In genomic region chr18:11996190-11996754, GRCh38 we compare ENCODE assay signal across 9 cellular contexts. TPM values are rescaled to one million over a fixed set of nuclear protein-coding genes. Genes with fewer than 3 reads are reported as not detected.
DNase-seq lines count a peak whose midpoint lies in the region; ATAC-seq and TF ChIP-seq lines count a peak whose summit lies in the region.
"Had no signal": no experiment of that assay in that cellular context is flagged by ENCODE, and none has a peak within 500 bp of the region (broad histone marks: within the 10 kb centered on the region; RNA-seq: fewer than 3 reads in every experiment).

No MANE protein-coding gene starts in this region.

- intact Hi-C loops in upper lobe of right lung (cut with DNase I): loop anchor here (10.0 kb wide), 1 partner anchor 61 kb away; no protein-coding TSS in a partner anchor

- DNase-seq in activated naive CD4-positive, alpha-beta T cell treated with anti-CD3 and anti-CD28 coated beads, Interleukin-2, amount 10 ng/mL, durations not matched to agents 7 days and 5 days: no peak
- DNase-seq in activated naive CD4-positive, alpha-beta T cell (lab: John Stamatoyannopoulos, UW): no peak
- no peak for DNase-seq in endodermal cell
- DNase-seq in neuronal stem cell (ENCODE audit: low spot score): no peak
- DNase-seq in upper lobe of right lung: no peak
- no peak for DNase-seq in HFFc6
- DNase-seq in pons (ENCODE audit: low spot score): no peak

- ATAC-seq in upper lobe of right lung: no peak
- no peak for ATAC-seq in GM19035 (IDR thresholded peaks at IDR 0.05; ENCODE audit: unreplicated experiment)

- peaks cover 6% of the 10 kb centered on the region for H3K4me1 ChIP-seq in endodermal cell (ENCODE audit: control insufficient read depth, insufficient read depth, low read length)
- peaks cover 11 to 14% of the 10 kb centered on the region in 2 donors for H3K4me1 ChIP-seq in neuronal stem cell (ENCODE audit: control insufficient read depth in 2 of 2, insufficient read depth in 1 of 2, low read depth in 1 of 2, low read length in 2 of 2)
- H3K4me1 ChIP-seq in upper lobe of right lung: peaks cover 14% of the 10 kb centered on the region

- H3K79me1 ChIP-seq in neuronal stem cell (ENCODE audit: low read depth, low read length): peaks cover 15% of the 10 kb centered on the region

- H3K27ac ChIP-seq in endodermal cell (ENCODE audit: low read depth, low read length) (no peak overlapping the region), neuronal stem cell (replicated peaks; ENCODE audit: low read length) (no peak overlapping the region), upper lobe of right lung (peak overlapping the region; percentile 55)
- H3K27ac ChIP-seq: epithelial cell of prostate had no signal

- peak overlapping the region; percentile 34 for H3K23ac ChIP-seq in neuronal stem cell (ENCODE audit: low read depth, low read length, poor library complexity)

- H3K4me2 ChIP-seq in neuronal stem cell (ENCODE audit: insufficient read depth, low read length, poor library complexity, severe bottlenecking): no peak overlapping the region

- no peak overlapping the region for H2BK12ac ChIP-seq in neuronal stem cell (ENCODE audit: low read length)

- no peak overlapping the region for H3K4ac ChIP-seq in neuronal stem cell (ENCODE audit: low read length)

- 78 to 93% methylated on average over 3 to 9 of the region's 9 CpGs for WGBS in endodermal cell (ENCODE audit: insufficient coverage in 1 of 2, insufficient read length in 1 of 2), 2 experiments
- no CpG with 5 or more reads among the region's 9 CpGs for WGBS in neuronal stem cell (ENCODE audit: extremely low coverage in 2 of 2, insufficient read length in 2 of 2, insufficient replicate concordance in 1 of 2), 2 donors

- no peak overlapping the region for H2BK120ac ChIP-seq in neuronal stem cell (ENCODE audit: low read depth, low read length)

- H3K9ac ChIP-seq in endodermal cell (ENCODE audit: extremely low read depth, low read length, poor library complexity, severe bottlenecking) (no peak overlapping the region), neuronal stem cell (ENCODE audit: low read depth, low read length, poor library complexity) (peak overlapping the region; percentile 12)

- no peak overlapping the region for H2BK5ac ChIP-seq in neuronal stem cell (ENCODE audit: low read length)

- H3K4me3 ChIP-seq in endodermal cell (ENCODE audit: low read length) (no peak overlapping the region), neuronal stem cell (ENCODE audit: low read length in 2 of 2) (no peak overlapping the region), upper lobe of right lung (no peak overlapping the region)

- H2AK5ac ChIP-seq in neuronal stem cell (ENCODE audit: low read depth, low read length): no peak overlapping the region

- H2AFZ ChIP-seq in neuronal stem cell (ENCODE audit: low read length): peak overlapping the region; percentile 57

- no peak overlapping the region for H3K14ac ChIP-seq in neuronal stem cell (ENCODE audit: low read length)

- peak overlapping the region; percentile 4 for H4K8ac ChIP-seq in neuronal stem cell (ENCODE audit: low read depth, low read length)

- H3K36me3 Mint-ChIP-seq in activated naive CD4-positive, alpha-beta T cell treated with anti-CD3 and anti-CD28 coated beads, Interleukin-2, amount 10 ng/mL, durations not matched to agents 7 days and 5 days: peaks cover 4% of the 10 kb centered on the region
- H3K36me3 Mint-ChIP-seq in endodermal cell (ENCODE audit: low read depth) (peaks cover 15% of the 10 kb centered on the region), HFFc6 (ENCODE audit: low read depth) (no peaks in the 10 kb centered on the region)

- no peak overlapping the region for H2BK15ac ChIP-seq in neuronal stem cell (ENCODE audit: low read length)

- H3K9me3 Mint-ChIP-seq in activated naive CD4-positive, alpha-beta T cell treated with anti-CD3 and anti-CD28 coated beads, Interleukin-2, amount 10 ng/mL, durations not matched to agents 7 days and 5 days: no peaks in the 10 kb centered on the region
- no peaks in the 10 kb centered on the region for H3K9me3 Mint-ChIP-seq in endodermal cell
- no peaks in the 10 kb centered on the region for H3K9me3 Mint-ChIP-seq in HFFc6

- peak overlapping the region; percentile 60 for H3K27ac Mint-ChIP-seq in activated naive CD4-positive, alpha-beta T cell treated with anti-CD3 and anti-CD28 coated beads, Interleukin-2, amount 10 ng/mL, durations not matched to agents 7 days and 5 days
- H3K27ac Mint-ChIP-seq in endodermal cell: peak overlapping the region; percentile 65
- H3K27ac Mint-ChIP-seq in HFFc6: no peak overlapping the region

- no peak overlapping the region for H4K91ac ChIP-seq in neuronal stem cell (ENCODE audit: low read depth, low read length, poor library complexity)

- no peaks in the 10 kb centered on the region for H3K27me3 ChIP-seq in endodermal cell (ENCODE audit: control insufficient read depth, insufficient read depth, low read length, poor library complexity, severe bottlenecking)
- no peaks in the 10 kb centered on the region for H3K27me3 ChIP-seq in neuronal stem cell (ENCODE audit: control insufficient read depth in 3 of 3, insufficient read depth in 3 of 3, low read depth in 1 of 3, low read length in 3 of 3)
- no peaks in the 10 kb centered on the region for H3K27me3 ChIP-seq in upper lobe of right lung

- peaks cover 12% of the 10 kb centered on the region for H3K36me3 ChIP-seq in endodermal cell (ENCODE audit: control insufficient read depth, insufficient read depth, low read length)
- H3K36me3 ChIP-seq in neuronal stem cell (replicated peaks in 1 of 2; ENCODE audit: control insufficient read depth in 2 of 2, insufficient read depth in 2 of 2, low read length in 2 of 2): peaks cover 7 to 25% of the 10 kb centered on the region in 2 donors
- peaks cover 5% of the 10 kb centered on the region for H3K36me3 ChIP-seq in upper lobe of right lung

- CTCF ChIA-PET in activated naive CD4-positive, alpha-beta T cell treated with anti-CD3 and anti-CD28 coated beads, Interleukin-2, amount 10 ng/mL, durations not matched to agents 7 days and 5 days (lab: Charles Lee): interaction anchor here (0.6 to 13.8 kb wide), 22 partner anchors 8 to 1471 kb away, joined by 3 to 272 read pairs (median 5); partner anchors contain the start of gene IMPA2

- no peaks in the 10 kb centered on the region for H3K9me3 ChIP-seq in endodermal cell (ENCODE audit: control insufficient read depth, low read length)
- no peaks in the 10 kb centered on the region for H3K9me3 ChIP-seq in neuronal stem cell (replicated peaks in 1 of 2; ENCODE audit: control insufficient read depth in 2 of 2, insufficient read depth in 1 of 2, low read depth in 1 of 2, low read length in 2 of 2)
- H3K9me3 ChIP-seq in upper lobe of right lung: no peaks in the 10 kb centered on the region

- H3K27me3 Mint-ChIP-seq in activated naive CD4-positive, alpha-beta T cell treated with anti-CD3 and anti-CD28 coated beads, Interleukin-2, amount 10 ng/mL, durations not matched to agents 7 days and 5 days: no peaks in the 10 kb centered on the region
- H3K27me3 Mint-ChIP-seq in endodermal cell (ENCODE audit: insufficient read depth): no peaks in the 10 kb centered on the region
- no peaks in the 10 kb centered on the region for H3K27me3 Mint-ChIP-seq in HFFc6 (ENCODE audit: insufficient read depth)

- peaks cover 22% of the 10 kb centered on the region for H3K4me1 Mint-ChIP-seq in activated naive CD4-positive, alpha-beta T cell treated with anti-CD3 and anti-CD28 coated beads, Interleukin-2, amount 10 ng/mL, durations not matched to agents 7 days and 5 days
- H3K4me1 Mint-ChIP-seq in endodermal cell (peaks cover 22% of the 10 kb centered on the region), HFFc6 (ENCODE audit: low read depth) (peaks cover 23% of the 10 kb centered on the region)

- TF ChIP-seq CTCF in endodermal cell (conservative IDR thresholded peaks at IDR 0.05): no peak
- TF ChIP-seq CTCF in upper lobe of right lung (IDR thresholded peaks at IDR 0.05): no peak
- TF ChIP-seq CTCF in HFFc6 (IDR thresholded peaks at IDR 0.05): no peak

- H3K18ac ChIP-seq in neuronal stem cell (ENCODE audit: low read length): no peak overlapping the region

- H3K4me3 Mint-ChIP-seq in activated naive CD4-positive, alpha-beta T cell treated with anti-CD3 and anti-CD28 coated beads, Interleukin-2, amount 10 ng/mL, durations not matched to agents 7 days and 5 days: no peak overlapping the region
- no peak overlapping the region for H3K4me3 Mint-ChIP-seq in endodermal cell
- no peak overlapping the region for H3K4me3 Mint-ChIP-seq in HFFc6

RNA-seq across cellular contexts. Expression of gene IMPA2, which starts 15.0 kb away (rescaled TPM):
- total RNA-seq in endodermal cell (10 to 100 TPM; 68.0 to 88.9 TPM), upper lobe of right lung (54.6 TPM)
- 62.2 TPM for polyA plus RNA-seq in endodermal cell (2013, experiment 1 of 2)
- polyA plus RNA-seq in endodermal cell (2013, experiment 2 of 2): 51.6 TPM
- polyA plus RNA-seq in neuronal stem cell (2013, experiment 1 of 2): 71.9 TPM
- polyA plus RNA-seq in neuronal stem cell (2013, experiment 2 of 2): 69.5 TPM
- 1 to 10 TPM; 1.2 to 2.5 (median 1.5) TPM for total RNA-seq in HFFc6 (2021; fragmentation: NEBNext Ultra II Directional; extraction: Animal tissue kit (Norgen Biotek cat#: 25700))

Comparison
In these comparisons a context has a peak if more than half of its experiments do, and no peak if none do; other contexts are left out.
1. RNA of gene IMPA2, which starts 15.0 kb away (total RNA-seq): 68.0 to 88.9 TPM in endodermal cell and 54.6 TPM in upper lobe of right lung (single experiment); 1.2 to 2.5 TPM in HFFc6; every median in the first group is over 10 times any median in the second.